In genomic region chr5:50595199-50595598, GRCh38 we compare ENCODE assay signal across 12 cellular contexts.
DNase-seq lines count a peak whose midpoint lies in the region; ATAC-seq, FAIRE-seq and TF ChIP-seq lines count a peak whose summit lies in the region.
"Had no signal": no experiment of that assay in that cellular context is flagged by ENCODE, and none has a peak within 500 bp of the region (broad histone marks: within the 10 kb centered on the region; RNA-seq: fewer than 3 reads in every experiment).

No MANE protein-coding gene starts in this region.

- peak overlapping the region; percentile 70 for H3K27ac ChIP-seq in ACC112 (ENCODE audit: low read depth, low read length)
- H3K27ac ChIP-seq in SK-N-SH (ENCODE audit: low read depth in 2 of 2, low read length in 1 of 2): peak overlapping the region in 1 of 2 experiments; percentile 81; a peak in 2 of 4 replicates
- no peak overlapping the region for H3K27ac ChIP-seq in small intestine (ENCODE audit: low read depth in 1 of 2, low read length in 1 of 2)

- H3K4me2 ChIP-seq in SK-N-SH: peak overlapping the region; percentile 52

- H3K36me3 ChIP-seq in ACC112 (ENCODE audit: insufficient read depth, low read length) (no peaks in the 10 kb centered on the region), SK-N-SH (replicated peaks in 1 of 2; ENCODE audit: control insufficient read depth in 1 of 2, insufficient read depth in 2 of 2, low read length in 1 of 2) (no peaks in the 10 kb centered on the region), small intestine (ENCODE audit: control insufficient read depth in 2 of 2, insufficient read depth in 2 of 2, low read length in 2 of 2) (no peaks in the 10 kb centered on the region)

- peak overlapping the region; percentile 40; the same call in 1 of the 2 replicates for H3K9ac ChIP-seq in SK-N-SH

- no peak for TF ChIP-seq RAD21 in SK-N-SH (IDR thresholded peaks at IDR 0.05; ENCODE audit: low read length)

- peaks cover 39% of the 10 kb centered on the region for H3F3A ChIP-seq in SK-N-SH (replicated peaks; ENCODE audit: insufficient read depth)

- no peak for ATAC-seq in GM21526 (IDR thresholded peaks at IDR 0.05; ENCODE audit: low FRiP score, unreplicated experiment)
- no peak for ATAC-seq in HG03457 (IDR thresholded peaks at IDR 0.05; ENCODE audit: unreplicated experiment)

- POLR2A ChIA-PET in SK-N-SH (lab: Yijun Ruan, JAX): no interaction called here

- no peak for FAIRE-seq in small intestine (lab: Jason Lieb, UNC)

- H2AFZ ChIP-seq in ACC112 (ENCODE audit: low read length, unreplicated experiment): peak overlapping the region; percentile 21
- H2AFZ ChIP-seq in SK-N-SH (ENCODE audit: low read depth): no peak overlapping the region

- DNase-seq in GM04503 (ENCODE audit: low read depth) (peak; percentile 27), SK-N-SH (no peak), fibroblast of the aortic adventitia (ENCODE audit: low read depth) (peak; percentile 93), T-helper 2 cell (no peak), small intestine (no peak)
- DNase-seq: COR-L47, erythroblast, midbrain, NCI-H510A treated with DMSO at 0.1 percent for 48 hours had no signal

- CTCF ChIA-PET in SK-N-SH (lab: Yijun Ruan, JAX): no interaction called here

- no peaks in the 10 kb centered on the region for H3K27me3 ChIP-seq in ACC112 (ENCODE audit: insufficient read depth, low read length)
- no peaks in the 10 kb centered on the region for H3K27me3 ChIP-seq in SK-N-SH (ENCODE audit: insufficient read depth)
- H3K27me3 ChIP-seq in small intestine (ENCODE audit: control insufficient read depth in 2 of 2, insufficient read depth in 2 of 2, low read length in 2 of 2): no peaks in the 10 kb centered on the region

- H3K4me1 ChIP-seq in ACC112 (ENCODE audit: control insufficient read depth, insufficient read depth, low read length, unreplicated experiment) (peaks cover 29% of the 10 kb centered on the region), SK-N-SH (ENCODE audit: control insufficient read depth in 1 of 2, insufficient read depth in 2 of 2, low read depth in 1 of 2, low read length in 1 of 2) (peaks cover 0 to 36% of the 10 kb centered on the region in 2 experiments; a peak in 2 of 4 replicates), small intestine (ENCODE audit: control insufficient read depth in 2 of 2, insufficient read depth in 1 of 2, low read depth in 1 of 2, low read length in 1 of 2) (no peaks in the 10 kb centered on the region)

- peak in 1 of 2 experiments; percentile 73; a peak in 1 of 4 replicates for TF ChIP-seq EP300 in SK-N-SH (IDR thresholded peaks at IDR 0.05; ENCODE audit: borderline replicate concordance in 1 of 2, low read depth in 1 of 2, low read length in 1 of 2)

- TF ChIP-seq CTCF in SK-N-SH (IDR thresholded peaks at IDR 0.05): no peak
- TF ChIP-seq CTCF in fibroblast of the aortic adventitia (IDR thresholded peaks at IDR 0.05; ENCODE audit: insufficient read depth, low read length): no peak

- H3K9me3 ChIP-seq in SK-N-SH: no peaks in the 10 kb centered on the region
- no peaks in the 10 kb centered on the region for H3K9me3 ChIP-seq in small intestine (ENCODE audit: control insufficient read depth, low read depth)

- no peaks in the 10 kb centered on the region for H3K79me2 ChIP-seq in ACC112 (ENCODE audit: control insufficient read depth, insufficient read depth, low read length, unreplicated experiment)
- H3K79me2 ChIP-seq in SK-N-SH (ENCODE audit: insufficient read depth): no peaks in the 10 kb centered on the region

- H4K20me1 ChIP-seq in SK-N-SH (ENCODE audit: insufficient read depth): no peaks in the 10 kb centered on the region

- 16% methylated on average over 3 of the region's 3 CpGs for WGBS in SK-N-SH (ENCODE audit: low lambda C conversion rate)
- 63 to 70% (median 68%) methylated on average over 3 of the region's 3 CpGs for WGBS in small intestine, 3 donors

- no peaks in the 10 kb centered on the region for H3K9me2 ChIP-seq in SK-N-SH

- no peak overlapping the region for H3K4me3 ChIP-seq in ACC112 (ENCODE audit: low read depth, low read length)
- H3K4me3 ChIP-seq in SK-N-SH (ENCODE audit: low read depth in 2 of 2, low read length in 1 of 2): no peak overlapping the region
- H3K4me3 ChIP-seq in fibroblast of the aortic adventitia (ENCODE audit: low read depth, low read length): no peak overlapping the region
- no peak overlapping the region for H3K4me3 ChIP-seq in small intestine (ENCODE audit: low read depth in 1 of 2, low read length in 2 of 2)

TF ChIP-seq in SK-N-SH, 30 proteins besides CTCF, POLR2A, EP300 and RAD21 (continues in another document):
- no peak for TF ChIP-seq NRF1 (IDR thresholded peaks at IDR 0.05; ENCODE audit: low read depth, low read length)
- peak; percentile 39; the same call in 1 of the 2 replicates for TF ChIP-seq POLR2AphosphoS5 (IDR thresholded peaks at IDR 0.05; ENCODE audit: low read depth, low read length)
- TF ChIP-seq TAF1 (IDR thresholded peaks at IDR 0.05; ENCODE audit: borderline replicate concordance, low read depth, low read length): no peak
- 0 out of 2 replicates have a peak, but pooled peaks have one; percentile 32 for TF ChIP-seq TEAD4 (IDR thresholded peaks at IDR 0.05; ENCODE audit: borderline replicate concordance, insufficient read depth)
- peak; percentile 78 for TF ChIP-seq TCF12 (IDR thresholded peaks at IDR 0.05)
- no peak for TF ChIP-seq GABPA (IDR thresholded peaks at IDR 0.05; ENCODE audit: low read depth)
- TF ChIP-seq SMC3 (IDR thresholded peaks at IDR 0.05; ENCODE audit: low read depth, low read length): no peak
- TF ChIP-seq MXI1 (IDR thresholded peaks at IDR 0.05; ENCODE audit: low read depth, low read length): no peak
- TF ChIP-seq, protein P1, sequence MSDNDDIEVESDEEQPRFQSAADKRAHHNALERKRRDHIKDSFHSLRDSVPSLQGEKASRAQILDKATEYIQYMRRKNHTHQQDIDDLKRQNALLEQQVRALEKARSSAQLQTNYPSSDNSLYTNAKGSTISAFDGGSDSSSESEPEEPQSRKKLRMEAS (IDR thresholded peaks at IDR 0.05; ENCODE audit: low read depth): peak; percentile 24; the same call in 1 of the 2 replicates
- TF ChIP-seq JUND (IDR thresholded peaks at IDR 0.05): peak; percentile 80
- peak; percentile 86 for TF ChIP-seq MEF2A (IDR thresholded peaks at IDR 0.05; ENCODE audit: borderline replicate concordance, low read depth)
- TF ChIP-seq, protein P2, sequence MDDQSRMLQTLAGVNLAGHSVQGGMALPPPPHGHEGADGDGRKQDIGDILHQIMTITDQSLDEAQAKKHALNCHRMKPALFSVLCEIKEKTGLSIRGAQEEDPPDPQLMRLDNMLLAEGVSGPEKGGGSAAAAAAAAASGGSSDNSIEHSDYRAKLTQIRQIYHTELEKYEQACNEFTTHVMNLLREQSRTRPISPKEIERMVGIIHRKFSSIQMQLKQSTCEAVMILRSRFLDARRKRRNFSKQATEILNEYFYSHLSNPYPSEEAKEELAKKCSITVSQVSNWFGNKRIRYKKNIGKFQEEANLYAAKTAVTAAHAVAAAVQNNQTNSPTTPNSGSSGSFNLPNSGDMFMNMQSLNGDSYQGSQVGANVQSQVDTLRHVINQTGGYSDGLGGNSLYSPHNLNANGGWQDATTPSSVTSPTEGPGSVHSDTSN (IDR thresholded peaks at IDR 0.05): peak; percentile 61
- no peak for TF ChIP-seq RCOR1 (IDR thresholded peaks at IDR 0.05; ENCODE audit: low read length)
- TF ChIP-seq RFX5 (IDR thresholded peaks at IDR 0.05; ENCODE audit: low read length): no peak
- TF ChIP-seq, protein P3, sequence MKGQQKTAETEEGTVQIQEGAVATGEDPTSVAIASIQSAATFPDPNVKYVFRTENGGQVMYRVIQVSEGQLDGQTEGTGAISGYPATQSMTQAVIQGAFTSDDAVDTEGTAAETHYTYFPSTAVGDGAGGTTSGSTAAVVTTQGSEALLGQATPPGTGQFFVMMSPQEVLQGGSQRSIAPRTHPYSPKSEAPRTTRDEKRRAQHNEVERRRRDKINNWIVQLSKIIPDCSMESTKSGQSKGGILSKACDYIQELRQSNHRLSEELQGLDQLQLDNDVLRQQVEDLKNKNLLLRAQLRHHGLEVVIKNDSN (IDR thresholded peaks at IDR 0.05; ENCODE audit: borderline replicate concordance, low read depth): no peak
- no peak for TF ChIP-seq SIN3A (IDR thresholded peaks at IDR 0.05; ENCODE audit: borderline replicate concordance, low read depth, low read length)
- no peak for TF ChIP-seq FOXJ3 (CRISPR knock-in tag; IDR thresholded peaks at IDR 0.05)
- peak; percentile 27; the same call in 1 of the 2 replicates for TF ChIP-seq NFIC (IDR thresholded peaks at IDR 0.05; ENCODE audit: borderline replicate concordance)
- no peak for TF ChIP-seq REST (IDR thresholded peaks at IDR 0.05; ENCODE audit: low read depth, low read length)
- TF ChIP-seq CHD2 (IDR thresholded peaks at IDR 0.05; ENCODE audit: low read length, partially characterized antibody): no peak

Comparison
In these comparisons a context has a peak if more than half of its experiments do, and no peak if none do; other contexts are left out.
1. DNase-seq: peak in GM04503 (single experiment) and fibroblast of the aortic adventitia (single experiment); none in SK-N-SH (single experiment), T-helper 2 cell (0 of 5) and small intestine (single experiment).